27 cellular contexts compared by ENCODE assay signal in the genomic region with DNA sequence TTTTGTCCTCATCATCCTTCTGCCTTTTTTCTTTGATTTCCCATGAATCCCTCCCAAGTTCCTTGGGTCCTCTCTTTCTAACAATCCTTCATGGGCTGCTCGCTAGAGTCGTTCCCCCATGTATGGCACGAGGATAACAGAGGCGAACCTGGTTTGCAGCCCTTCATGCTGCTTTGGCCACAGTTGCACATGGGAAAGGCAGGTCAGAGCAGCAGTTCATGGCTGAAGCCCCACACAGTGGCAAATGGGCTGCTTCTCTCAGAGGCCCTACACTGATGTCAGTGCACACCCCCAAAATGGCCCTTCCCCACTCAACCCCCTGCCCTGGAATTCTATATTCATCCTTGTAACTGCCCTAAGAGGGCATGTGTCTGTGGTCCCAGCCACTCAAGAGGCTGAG.
"Had no signal": no experiment of that assay in that cellular context is flagged by ENCODE, and none has a peak within 500 bp of the region (broad histone marks: within the 10 kb centered on the region; RNA-seq: fewer than 3 reads in every experiment).

No MANE protein-coding gene starts in this region.

- DNase-seq: naive thymus-derived CD8-positive, alpha-beta T cell; nephron progenitor cell; occipital lobe; pancreas; psoas muscle; right cardiac atrium; spleen; stimulated activated CD4-positive, alpha-beta T cell treated with anti-CD3 and anti-CD28 coated beads, Interleukin-12 subunit alpha, Interleukin-12 subunit beta, amount 100 ng/mL, for 4 hours; stimulated activated CD4-positive, alpha-beta T cell treated with anti-CD3 and anti-CD28 coated beads, Interleukin-1b, Interleukin-23, amount 100 ng/mL, for 48 hours; stimulated activated CD4-positive, alpha-beta T cell treated with anti-CD3 and anti-CD28 coated beads, Interleukin-4, amount 100 ng/mL, for 1 hour; stimulated activated CD4-positive, alpha-beta T cell treated with anti-CD3 and anti-CD28 coated beads, Interleukin-4, amount 100 ng/mL, for 4 hours; stimulated activated CD8-positive, alpha-beta memory T cell treated with anti-CD3 and anti-CD28 coated beads, Interleukin-4, amount 100 ng/mL, for 48 hours; stimulated activated naive CD4-positive, alpha-beta T cell; stimulated activated naive CD8-positive, alpha-beta T cell treated with anti-CD3 and anti-CD28 coated beads, Interleukin-15, amount 100 ng/mL, for 72 hours; stimulated activated naive CD8-positive, alpha-beta T cell treated with anti-CD3 and anti-CD28 coated beads, Interleukin-15, Interleukin-2, amounts not matched to agents 100 U/mL and 50 U/mL, for 24 hours; thyroid gland; trophoblast cell; upper lobe of left lung; uterus had no signal

- H3K4me3 ChIP-seq: pancreas, psoas muscle, skin epidermis, smooth muscle cell, spleen, thoracic aorta, thyroid gland, tibial nerve, upper lobe of left lung, uterus had no signal

- FAIRE-seq: pancreas had no signal

- H3K36me3 Mint-ChIP-seq: naive thymus-derived CD8-positive, alpha-beta T cell; natural killer cell treated with Interleukin-12 subunit alpha and Interleukin-12 subunit beta and Interleukin-15 and Interleukin-18, amount 100 ng/mL, for 72 hours; stimulated activated memory B cell treated with anti-CD40 and anti-IgM and Interleukin-4, amounts not matched to agents 10 μg/mL and 1 μg/mL and 100 μg/mL, for 72 hours had no signal

- H3K4me2 ChIP-seq: smooth muscle cell had no signal

- H3K27ac Mint-ChIP-seq: natural killer cell treated with Interleukin-12 subunit alpha and Interleukin-12 subunit beta and Interleukin-15 and Interleukin-18, amount 100 ng/mL, for 72 hours; nephron progenitor cell; stimulated activated memory B cell treated with anti-CD40 and anti-IgM and Interleukin-4, amounts not matched to agents 10 μg/mL and 1 μg/mL and 100 μg/mL, for 72 hours; stimulated activated naive CD8-positive, alpha-beta T cell treated with anti-CD3 and anti-CD28 coated beads, Interleukin-15, amount 100 ng/mL, for 72 hours had no signal

- H3K9me3 Mint-ChIP-seq: natural killer cell treated with Interleukin-12 subunit alpha and Interleukin-12 subunit beta and Interleukin-15 and Interleukin-18, amount 100 ng/mL, for 72 hours; stimulated activated memory B cell treated with anti-CD40 and anti-IgM and Interleukin-4, amounts not matched to agents 10 μg/mL and 1 μg/mL and 100 μg/mL, for 72 hours; stimulated activated naive CD8-positive, alpha-beta T cell treated with anti-CD3 and anti-CD28 coated beads, Interleukin-15, amount 100 ng/mL, for 72 hours had no signal

- H3K36me3 ChIP-seq: pancreas, spleen, thoracic aorta, thyroid gland, tibial nerve, upper lobe of left lung, uterus had no signal

- H3K4me1 Mint-ChIP-seq: naive thymus-derived CD8-positive, alpha-beta T cell; nephron progenitor cell; neural crest cell; stimulated activated memory B cell treated with anti-CD40 and anti-IgM and Interleukin-4, amounts not matched to agents 10 μg/mL and 1 μg/mL and 100 μg/mL, for 72 hours; stimulated activated naive CD8-positive, alpha-beta T cell treated with anti-CD3 and anti-CD28 coated beads, Interleukin-15, amount 100 ng/mL, for 72 hours had no signal

- H3K27me3 ChIP-seq: thyroid gland, tibial nerve, upper lobe of left lung, uterus had no signal

- H3K27ac ChIP-seq: pancreas, psoas muscle, skin epidermis, spleen, thoracic aorta, thyroid gland, tibial nerve, upper lobe of left lung, uterus had no signal

- ATAC-seq: naive thymus-derived CD8-positive, alpha-beta T cell; natural killer cell treated with Interleukin-12 subunit alpha and Interleukin-12 subunit beta and Interleukin-15 and Interleukin-18, amount 100 ng/mL, for 72 hours; pancreas; psoas muscle; right cardiac atrium; sciatic nerve; stimulated activated memory B cell treated with anti-CD40 and anti-IgM and Interleukin-4, amounts not matched to agents 10 μg/mL and 1 μg/mL and 100 μg/mL, for 72 hours; stimulated activated naive CD8-positive, alpha-beta T cell treated with anti-CD3 and anti-CD28 coated beads, Interleukin-15, amount 100 ng/mL, for 72 hours; stimulated activated naive CD8-positive, alpha-beta T cell treated with anti-CD3 and anti-CD28 coated beads, Interleukin-15, Interleukin-2, amounts not matched to agents 100 U/mL and 50 U/mL, for 24 hours had no signal

- H3K9me3 ChIP-seq: pancreas, thoracic aorta, thyroid gland, tibial nerve, upper lobe of left lung, uterus had no signal

- H3K4me1 ChIP-seq: pancreas, psoas muscle, thyroid gland, upper lobe of left lung, uterus had no signal

- H3K4me3 Mint-ChIP-seq: naive thymus-derived CD8-positive, alpha-beta T cell; natural killer cell treated with Interleukin-12 subunit alpha and Interleukin-12 subunit beta and Interleukin-15 and Interleukin-18, amount 100 ng/mL, for 72 hours; nephron progenitor cell; neural crest cell; stimulated activated memory B cell treated with anti-CD40 and anti-IgM and Interleukin-4, amounts not matched to agents 10 μg/mL and 1 μg/mL and 100 μg/mL, for 72 hours; stimulated activated naive CD8-positive, alpha-beta T cell treated with anti-CD3 and anti-CD28 coated beads, Interleukin-15, amount 100 ng/mL, for 72 hours had no signal
